Comparison of ENCODE assay signal across 9 cellular contexts in the genomic region with DNA sequence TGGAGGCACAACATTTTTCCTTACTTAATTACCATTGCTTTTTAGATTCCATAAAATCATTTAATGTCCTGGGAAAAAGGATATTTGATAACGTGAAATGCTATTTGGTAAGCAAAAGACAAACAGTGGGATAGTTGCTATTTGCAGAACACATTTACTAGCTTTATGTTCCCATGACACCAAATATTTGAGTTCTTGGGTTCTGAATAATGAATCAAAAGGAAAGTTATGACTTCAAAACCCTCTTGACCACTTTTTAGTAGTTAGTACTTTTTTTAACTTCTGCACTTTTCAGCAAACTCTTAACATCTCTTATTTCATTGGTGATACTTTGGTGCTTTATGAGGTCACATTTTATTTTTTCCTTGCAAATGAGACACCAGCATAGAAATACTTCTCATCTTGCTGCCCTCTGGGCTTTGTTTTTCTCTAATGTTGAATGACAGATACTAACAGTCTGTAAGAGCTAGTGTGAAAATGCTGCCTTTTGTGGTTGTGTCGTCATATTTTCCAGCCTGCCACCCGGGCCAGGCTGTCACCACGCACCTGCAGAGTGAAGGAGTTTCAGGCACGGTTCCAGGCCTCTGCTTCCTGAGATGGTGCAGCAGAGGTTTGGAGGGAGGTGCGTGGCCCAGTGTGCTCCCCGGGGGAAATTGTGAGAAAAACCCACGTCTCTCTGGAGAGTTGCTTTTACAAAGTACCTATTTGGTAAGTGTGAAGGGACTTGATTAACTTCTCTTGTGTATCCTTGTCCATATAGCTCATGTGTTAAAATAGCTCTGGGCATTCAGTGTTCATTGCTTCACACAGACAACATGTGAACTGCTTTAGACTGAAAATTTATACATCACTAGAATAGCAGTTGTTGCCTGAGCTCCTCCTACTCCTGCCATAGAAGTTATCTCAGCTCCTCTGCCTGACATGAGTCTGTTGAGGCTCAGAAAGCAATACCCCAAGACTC. TPM values are rescaled to one million over a fixed set of nuclear protein-coding genes. Genes with fewer than 3 reads are reported as not detected.
DNase-seq lines count a peak whose midpoint lies in the region; ATAC-seq and TF ChIP-seq lines count a peak whose summit lies in the region.
"Had no signal": no experiment of that assay in that cellular context is flagged by ENCODE, and none has a peak within 500 bp of the region (broad histone marks: within the 10 kb centered on the region; RNA-seq: fewer than 3 reads in every experiment).

No MANE protein-coding gene starts in this region.

- POLR2A ChIA-PET in activated CD4-positive, alpha-beta T cell treated with anti-CD3 and anti-CD28 coated beads for 36 hours (lab: Charles Lee) = interaction anchor here (0.5 kb wide), 1 partner anchor 32 kb away, joined by 7 read pairs; no protein-coding TSS in a partner anchor

- intact Hi-C loops in activated CD4-positive, alpha-beta T cell treated with anti-CD3 and anti-CD28 coated beads for 36 hours (cut with DNase I, micrococcal nuclease) = loop anchor here in 1 of 2 experiments (2.0 kb wide), 1 partner anchor 34 kb away; a partner anchor contains a TSS
- intact Hi-C loops in head of caudate nucleus (cut with DNase I) = no loop called here

- peaks cover 34% of the 10 kb centered on the region for H3K4me1 Mint-ChIP-seq in activated CD4-positive, alpha-beta T cell treated with anti-CD3 and anti-CD28 coated beads for 36 hours

- no peaks in the 10 kb centered on the region for H3K27me3 Mint-ChIP-seq in activated CD4-positive, alpha-beta T cell treated with anti-CD3 and anti-CD28 coated beads for 36 hours

- H3K9me3 Mint-ChIP-seq in activated CD4-positive, alpha-beta T cell treated with anti-CD3 and anti-CD28 coated beads for 36 hours (ENCODE audit: low read depth) = no peaks in the 10 kb centered on the region

- DNase-seq in GM19240 (ENCODE audit: insufficient read length, low spot score) (peak; percentile 18), head of caudate nucleus (peak in 22 of 42 donors; percentile 2 to 54 (median 26)), NCI-H446 (lab: John Stamatoyannopoulos, UW) (no peak), DMS79 treated with DMSO at 0.1 percent for 48 hours (lab: John Stamatoyannopoulos, UW) (no peak), NCI-H446 treated with DMSO at 0.1 percent for 48 hours (lab: John Stamatoyannopoulos, UW) (no peak), coronary artery (ENCODE audit: low spot score) (no peak)
- peak; percentile 83 for DNase-seq in activated CD4-positive, alpha-beta T cell treated with anti-CD3 and anti-CD28 coated beads for 36 hours

- no peaks in the 10 kb centered on the region for H3K36me3 Mint-ChIP-seq in activated CD4-positive, alpha-beta T cell treated with anti-CD3 and anti-CD28 coated beads for 36 hours (ENCODE audit: low read depth)

- H3K27ac ChIP-seq in coronary artery = no peak overlapping the region

- no peak overlapping the region for H3K4me3 ChIP-seq in coronary artery
- H3K4me3 ChIP-seq: lung had no signal

- peak overlapping the region; percentile 91 for H3K27ac Mint-ChIP-seq in activated CD4-positive, alpha-beta T cell treated with anti-CD3 and anti-CD28 coated beads for 36 hours

- CTCF ChIA-PET in activated CD4-positive, alpha-beta T cell treated with anti-CD3 and anti-CD28 coated beads for 36 hours (lab: Charles Lee) = interaction anchor here (0.6 to 2.0 kb wide), 3 partner anchors 10 to 115 kb away, joined by 3 to 5 read pairs (median 3); no protein-coding TSS in a partner anchor

- ATAC-seq in HG03066 (IDR thresholded peaks at IDR 0.05; ENCODE audit: low read depth, unreplicated experiment) = peak; percentile 84
- ATAC-seq in activated CD4-positive, alpha-beta T cell treated with anti-CD3 and anti-CD28 coated beads for 36 hours = peak; percentile 92

- no peak for TF ChIP-seq CTCF in coronary artery (IDR thresholded peaks at IDR 0.05)

- peak overlapping the region; percentile 37 for H3K4me3 Mint-ChIP-seq in activated CD4-positive, alpha-beta T cell treated with anti-CD3 and anti-CD28 coated beads for 36 hours

RNA-seq across cellular contexts. Expression of a gene that starts 34.7 kb away (rescaled TPM):
- 10 to 100 TPM; 51.6 to 54.2 TPM for total RNA-seq in activated CD4-positive, alpha-beta T cell treated with anti-CD3 and anti-CD28 coated beads for 36 hours

Comparison
In these comparisons a context has a peak if more than half of its experiments do, and no peak if none do; other contexts are left out.
1. DNase-seq: peak in GM19240 (single experiment), activated CD4-positive, alpha-beta T cell treated with anti-CD3 and anti-CD28 coated beads for 36 hours (single experiment) and head of caudate nucleus (22 of 42); none in NCI-H446 (0 of 2), DMS79 treated with DMSO at 0.1 percent for 48 hours (single experiment), NCI-H446 treated with DMSO at 0.1 percent for 48 hours (single experiment) and coronary artery (single experiment).